Comparison of ENCODE assay signal across 8 cellular contexts in the genomic region with DNA sequence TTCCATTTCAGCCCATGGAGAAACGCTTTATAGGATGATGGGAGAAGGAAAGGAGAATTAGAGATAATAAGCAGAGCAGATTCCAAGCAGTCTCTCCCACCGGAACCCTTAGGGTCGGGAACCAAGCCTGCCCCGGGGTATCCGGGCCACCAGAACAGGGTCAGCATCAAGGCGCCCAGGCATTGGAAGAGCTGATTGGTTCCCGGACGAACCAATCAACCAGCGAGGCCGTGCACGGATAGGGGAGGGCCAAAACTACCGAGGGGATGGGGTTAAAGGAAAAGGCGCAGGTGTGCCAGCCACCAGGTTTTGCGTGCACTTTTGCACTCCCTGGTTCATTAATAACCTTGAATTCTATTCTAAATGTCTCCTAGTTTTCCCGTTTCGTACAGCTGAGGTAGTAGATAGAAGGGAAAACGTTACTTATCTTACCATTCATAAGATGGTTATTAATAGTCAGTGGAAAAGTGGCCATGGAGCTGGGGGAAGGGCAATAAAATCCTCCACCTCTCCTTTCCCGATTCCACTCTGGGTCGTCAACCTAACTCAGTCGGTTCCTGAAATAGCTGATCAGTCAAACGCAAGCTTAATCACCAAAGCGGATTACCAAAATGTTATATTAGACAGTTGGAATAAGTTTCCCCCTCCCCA. TPM values are rescaled to one million over a fixed set of nuclear protein-coding genes. Genes with fewer than 3 reads are reported as not detected.
DNase-seq lines count a peak whose midpoint lies in the region; ATAC-seq and TF ChIP-seq lines count a peak whose summit lies in the region.

No MANE protein-coding gene starts in this region.

- H3K36me3 Mint-ChIP-seq in CD4-positive, alpha-beta T cell (ENCODE audit: low read depth): no peaks in the 10 kb centered on the region
- H3K36me3 Mint-ChIP-seq in activated T-helper 2 cell treated with anti-CD3 and anti-CD28 coated beads, Interferon-gamma antibody, Interleukin-2, Interleukin-4, amounts not matched to agents 10 μg/mL and 5 μg/mL and 100 μg/mL, durations not matched to agents 14 hours and 24 hours and 36 hours (ENCODE audit: low read depth): no peaks in the 10 kb centered on the region

- no peak for TF ChIP-seq CTCF in CD4-positive, alpha-beta T cell (IDR thresholded peaks at IDR 0.05)
- TF ChIP-seq CTCF in left ventricle myocardium inferior (IDR thresholded peaks at IDR 0.05; ENCODE audit: borderline replicate concordance) (no peak), ovary (IDR thresholded peaks at IDR 0.05) (no peak)

- no peak overlapping the region for H3K27ac Mint-ChIP-seq in CD4-positive, alpha-beta T cell
- no peak overlapping the region for H3K27ac Mint-ChIP-seq in activated T-helper 2 cell treated with anti-CD3 and anti-CD28 coated beads, Interferon-gamma antibody, Interleukin-2, Interleukin-4, amounts not matched to agents 10 μg/mL and 5 μg/mL and 100 μg/mL, durations not matched to agents 14 hours and 24 hours and 36 hours

- DNase-seq in CD4-positive, alpha-beta T cell: no peak
- DNase-seq in Jurkat, Clone E6-1 (ENCODE audit: low read depth, low spot score): no peak
- DNase-seq in activated T-helper 2 cell treated with anti-CD3 and anti-CD28 coated beads, Interferon-gamma antibody, Interleukin-2, Interleukin-4, amounts not matched to agents 10 μg/mL and 5 μg/mL and 100 μg/mL, durations not matched to agents 14 hours and 24 hours and 36 hours (ENCODE audit: low spot score): no peak
- DNase-seq in left ventricle myocardium inferior (peak; percentile 36), ovary (peak in 3 of 5 donors; percentile 26 to 69 (median 46))
- DNase-seq in effector CD4-positive, alpha-beta T cell: no peak

- peaks cover 65% of the 10 kb centered on the region for H3K27me3 Mint-ChIP-seq in CD4-positive, alpha-beta T cell
- peaks cover 37% of the 10 kb centered on the region for H3K27me3 Mint-ChIP-seq in activated T-helper 2 cell treated with anti-CD3 and anti-CD28 coated beads, Interferon-gamma antibody, Interleukin-2, Interleukin-4, amounts not matched to agents 10 μg/mL and 5 μg/mL and 100 μg/mL, durations not matched to agents 14 hours and 24 hours and 36 hours (ENCODE audit: low read depth)

- no peak for ATAC-seq in CD4-positive, alpha-beta T cell (ENCODE audit: poor library complexity)
- ATAC-seq in GM21367 (IDR thresholded peaks at IDR 0.05; ENCODE audit: unreplicated experiment): no peak
- ATAC-seq in GM19463 (IDR thresholded peaks at IDR 0.05; ENCODE audit: unreplicated experiment): no peak

- H3K27ac ChIP-seq in CD4-positive, alpha-beta T cell (ENCODE audit: low read depth, low read length): no peak overlapping the region
- H3K27ac ChIP-seq in left ventricle myocardium inferior (replicated peaks) (peak overlapping the region; percentile 91), ovary (no peak overlapping the region)

- peaks cover 14% of the 10 kb centered on the region for H3K4me1 Mint-ChIP-seq in CD4-positive, alpha-beta T cell (ENCODE audit: low read depth)
- peaks cover 6% of the 10 kb centered on the region for H3K4me1 Mint-ChIP-seq in activated T-helper 2 cell treated with anti-CD3 and anti-CD28 coated beads, Interferon-gamma antibody, Interleukin-2, Interleukin-4, amounts not matched to agents 10 μg/mL and 5 μg/mL and 100 μg/mL, durations not matched to agents 14 hours and 24 hours and 36 hours (ENCODE audit: low read depth)

- H3K4me1 ChIP-seq in left ventricle myocardium inferior (peaks cover 39% of the 10 kb centered on the region), ovary (ENCODE audit: insufficient read depth) (no peaks in the 10 kb centered on the region)

- intact Hi-C loops in CD4-positive, alpha-beta T cell (cut with DNase I, micrococcal nuclease): no loop called here
- intact Hi-C loops in activated T-helper 2 cell treated with anti-CD3 and anti-CD28 coated beads, Interferon-gamma antibody, Interleukin-2, Interleukin-4, amounts not matched to agents 10 μg/mL and 5 μg/mL and 100 μg/mL, durations not matched to agents 14 hours and 24 hours and 36 hours (cut with micrococcal nuclease): loop anchor here (10.0 kb wide), 1 partner anchor 119 kb away; no protein-coding TSS in a partner anchor
- intact Hi-C loops in left ventricle myocardium inferior (cut with micrococcal nuclease): no loop called here
- intact Hi-C loops in ovary (cut with DNase I): loop anchor here in 3 of 4 donors (10.0 kb wide), 3 partner anchors 69 to 489 kb away; no protein-coding TSS in a partner anchor

- H3K4me3 ChIP-seq in Jurkat, Clone E6-1 (ENCODE audit: low read length): peak overlapping the region; percentile 71
- H3K4me3 ChIP-seq in left ventricle myocardium inferior (peak overlapping the region; percentile 79), ovary (peak overlapping the region; percentile 77)

- peaks cover 51% of the 10 kb centered on the region for H3K27me3 ChIP-seq in CD4-positive, alpha-beta T cell (ENCODE audit: control insufficient read depth, insufficient read depth, low read length)
- H3K27me3 ChIP-seq in left ventricle myocardium inferior (ENCODE audit: low read depth): no peaks in the 10 kb centered on the region
- no peaks in the 10 kb centered on the region for H3K27me3 ChIP-seq in ovary

- H3K36me3 ChIP-seq in left ventricle myocardium inferior (no peaks in the 10 kb centered on the region), ovary (no peaks in the 10 kb centered on the region)

- WGBS in ovary, 3 donors: 1 to 2% (median 2%) methylated on average over 22 of the region's 22 CpGs

- TF ChIP-seq EP300 in ovary (IDR thresholded peaks at IDR 0.05): no peak

- CTCF ChIA-PET in CD4-positive, alpha-beta T cell (lab: Charles Lee): no interaction called here

- POLR2A ChIA-PET in CD4-positive, alpha-beta T cell (lab: Charles Lee): no interaction called here

- no peak for TF ChIP-seq POLR2A in ovary (IDR thresholded peaks at IDR 0.05)

- peak overlapping the region; percentile 86 for H3K4me3 Mint-ChIP-seq in CD4-positive, alpha-beta T cell
- H3K4me3 Mint-ChIP-seq in activated T-helper 2 cell treated with anti-CD3 and anti-CD28 coated beads, Interferon-gamma antibody, Interleukin-2, Interleukin-4, amounts not matched to agents 10 μg/mL and 5 μg/mL and 100 μg/mL, durations not matched to agents 14 hours and 24 hours and 36 hours (ENCODE audit: low read depth): peak overlapping the region; percentile 83

- H3K9me3 ChIP-seq in CD4-positive, alpha-beta T cell (ENCODE audit: control insufficient read depth, low read length): no peaks in the 10 kb centered on the region
- H3K9me3 ChIP-seq in left ventricle myocardium inferior (replicated peaks) (no peaks in the 10 kb centered on the region), ovary (no peaks in the 10 kb centered on the region)

- H3K9me3 Mint-ChIP-seq in CD4-positive, alpha-beta T cell: no peaks in the 10 kb centered on the region
- no peaks in the 10 kb centered on the region for H3K9me3 Mint-ChIP-seq in activated T-helper 2 cell treated with anti-CD3 and anti-CD28 coated beads, Interferon-gamma antibody, Interleukin-2, Interleukin-4, amounts not matched to agents 10 μg/mL and 5 μg/mL and 100 μg/mL, durations not matched to agents 14 hours and 24 hours and 36 hours

RNA-seq across cellular contexts. Expression of gene PPM1H, which starts 1.6 kb away (rescaled TPM):
- not detected for total RNA-seq in CD4-positive, alpha-beta T cell
- 4.9 TPM for polyA plus RNA-seq in Jurkat, Clone E6-1 (2012; ENCODE audit: insufficient read depth, insufficient read length)
- total RNA-seq in activated T-helper 2 cell treated with anti-CD3 and anti-CD28 coated beads, Interferon-gamma antibody, Interleukin-2, Interleukin-4, amounts not matched to agents 10 μg/mL and 5 μg/mL and 100 μg/mL, durations not matched to agents 14 hours and 24 hours and 36 hours: 0.11 TPM in 1 of 2 replicates, not detected in the other
- total RNA-seq in left ventricle myocardium inferior (6.0 TPM), ovary (10 to 100 TPM in 6 of 7 donors, 1 to 10 TPM in 1; 1.6 to 45.4 (median 21.0) TPM)
- 10 to 100 TPM; 10.9 to 11.3 TPM for polyA plus RNA-seq in ovary

Comparison
In these comparisons a context has a peak if more than half of its experiments do, and no peak if none do; other contexts are left out.
1. DNase-seq: peak in left ventricle myocardium inferior (single experiment) and ovary (3 of 5); none in CD4-positive, alpha-beta T cell (0 of 10), Jurkat, Clone E6-1 (single experiment), activated T-helper 2 cell treated with anti-CD3 and anti-CD28 coated beads, Interferon-gamma antibody, Interleukin-2, Interleukin-4, amounts not matched to agents 10 μg/mL and 5 μg/mL and 100 μg/mL, durations not matched to agents 14 hours and 24 hours and 36 hours (single experiment) and effector CD4-positive, alpha-beta T cell (single experiment).
2. intact Hi-C loops: an anchor here in activated T-helper 2 cell treated with anti-CD3 and anti-CD28 coated beads, Interferon-gamma antibody, Interleukin-2, Interleukin-4, amounts not matched to agents 10 μg/mL and 5 μg/mL and 100 μg/mL, durations not matched to agents 14 hours and 24 hours and 36 hours (10.0 kb wide) and ovary (10.0 kb wide); none called in CD4-positive, alpha-beta T cell and left ventricle myocardium inferior.
3. Peak in every context shown above with its lines, with median percentiles within 50 percentile points of each other: H3K4me3 ChIP-seq.